Comparison of ENCODE assay signal across 10 cellular contexts in genomic region chr6:33692078-33692759, GRCh38. TPM values are rescaled to one million over a fixed set of nuclear protein-coding genes. Genes with fewer than 3 reads are reported as not detected.
A peak's percentile ranks its signal among the peaks of the same experiment; 100 is the strongest.
DNase-seq lines count a peak whose midpoint lies in the region; ATAC-seq, FAIRE-seq and TF ChIP-seq lines count a peak whose summit lies in the region.
"Had no signal": no experiment of that assay in that cellular context is flagged by ENCODE, and none has a peak within 500 bp of the region (broad histone marks: within the 10 kb centered on the region; RNA-seq: fewer than 3 reads in every experiment).

No MANE protein-coding gene starts in this region.

- WGBS in H1 (ENCODE audit: extremely low coverage in 1 of 2, insufficient coverage in 1 of 2, insufficient read length in 1 of 2, insufficient replicate concordance in 2 of 2, low coverage in 1 of 2, low lambda C conversion rate in 2 of 2, missing lambda C conversion rate in 1 of 2), 2 experiments, result 86% methylated on average over 12 of the region's 12 CpGs; no CpG with 5 or more reads in 1 of the 2 experiments

- TF ChIP-seq EP300 in H1 (IDR thresholded peaks at IDR 0.05; ENCODE audit: borderline replicate concordance in 1 of 2, low read depth in 2 of 2, low read length in 2 of 2), result no peak

- TF ChIP-seq CTCF in CD8-positive, alpha-beta T cell (IDR thresholded peaks at IDR 0.05), result no peak
- TF ChIP-seq CTCF in PC-3 (conservative IDR thresholded peaks at IDR 0.05; ENCODE audit: low read depth, low read length), result no peak
- TF ChIP-seq CTCF in H1 (IDR thresholded peaks at IDR 0.05; ENCODE audit: control extremely low read depth in 1 of 3, insufficient read depth in 1 of 3, low read depth in 1 of 3, low read length in 3 of 3), result no peak

- H3K56ac ChIP-seq in H1 (replicated peaks; ENCODE audit: insufficient read length, low read depth, low read length), result no peak overlapping the region

- no peak overlapping the region for H3K23ac ChIP-seq in H1 (ENCODE audit: insufficient read length)

- FAIRE-seq in H1 (lab: Jason Lieb, UNC), result no peak

- no peak overlapping the region for H2BK12ac ChIP-seq in H1 (ENCODE audit: low read depth, low read length)

- BruUV-seq in PC-3 (replicated peaks; lab: Mats Ljungman, UMichigan), result no TSS peak

- TF ChIP-seq RAD21 in H1 (IDR thresholded peaks at IDR 0.05 in 1 of 2, conservative IDR thresholded peaks at IDR 0.05 in 1 of 2; ENCODE audit: low read depth in 2 of 2, low read length in 2 of 2), result no peak

- H3K4me3 Mint-ChIP-seq in CD8-positive, alpha-beta T cell, result peak overlapping the region; percentile 29
- peak overlapping the region; percentile 16 to 82 (median 64) for H3K4me3 Mint-ChIP-seq in naive thymus-derived CD8-positive, alpha-beta T cell

- no peak overlapping the region for H4K8ac ChIP-seq in H1 (ENCODE audit: extremely low read depth, insufficient read depth, low read length)

- no peaks in the 10 kb centered on the region for H3K9me3 ChIP-seq in CD8-positive, alpha-beta T cell (ENCODE audit: low read length)
- no peaks in the 10 kb centered on the region for H3K9me3 ChIP-seq in PC-3 (ENCODE audit: low read length)
- H3K9me3 ChIP-seq in H1 (ENCODE audit: insufficient read depth in 2 of 2, low read depth in 1 of 2, low read length in 1 of 2), result no peaks in the 10 kb centered on the region
- H3K9me3 ChIP-seq: thyroid gland had no signal

- H3K79me2 ChIP-seq in PC-3 (ENCODE audit: low read length) (peaks cover 14% of the 10 kb centered on the region; the same call in 1 of the 2 replicates), H1 (ENCODE audit: control insufficient read depth in 1 of 2, insufficient read depth in 2 of 2, low read length in 2 of 2) (no peaks in the 10 kb centered on the region)

- no peak for ATAC-seq in CD8-positive, alpha-beta T cell
- ATAC-seq in PC-3, result 0 out of 2 replicates have a peak, but pooled peaks have one; percentile 5
- no peak for ATAC-seq in naive thymus-derived CD8-positive, alpha-beta T cell
- ATAC-seq in GM21619 (IDR thresholded peaks at IDR 0.05; ENCODE audit: unreplicated experiment), result no peak
- ATAC-seq in GM18517 (IDR thresholded peaks at IDR 0.05; ENCODE audit: unreplicated experiment), result no peak

- H3K4me1 Mint-ChIP-seq in CD8-positive, alpha-beta T cell (ENCODE audit: low read depth), result peaks cover 55% of the 10 kb centered on the region
- H3K4me1 Mint-ChIP-seq in naive thymus-derived CD8-positive, alpha-beta T cell, result peaks cover 26 to 63% (median 59%) of the 10 kb centered on the region in 4 donors

- H3K14ac ChIP-seq in H1 (ENCODE audit: insufficient read length), result no peak overlapping the region

- DNase-seq in CD8-positive, alpha-beta T cell, result no peak
- peak; percentile 38 for DNase-seq in PC-3
- DNase-seq in H1 (ENCODE audit: low read depth in 1 of 2, low spot score in 2 of 2), result no peak
- DNase-seq in naive thymus-derived CD8-positive, alpha-beta T cell, result peak in 1 of 10 donors; percentile 4
- DNase-seq in epidermal melanocyte (ENCODE audit: insufficient read length, low spot score), result no peak
- no peak for DNase-seq in stimulated activated naive CD4-positive, alpha-beta T cell (lab: John Stamatoyannopoulos, UW)
- DNase-seq: NCI-H1694 treated with DMSO at 0.1 percent for 48 hours, thyroid gland had no signal

- no peak overlapping the region for H3K4ac ChIP-seq in H1 (replicated peaks; ENCODE audit: insufficient read length, low read depth, low read length)

- H3K9ac ChIP-seq in PC-3 (ENCODE audit: low read length) (no peak overlapping the region), H1 (replicated peaks in 1 of 4; ENCODE audit: extremely low read depth in 1 of 4, low read depth in 3 of 4, low read length in 3 of 4) (no peak overlapping the region)

- no peak overlapping the region; the same call in 1 of the 2 replicates for H2BK5ac ChIP-seq in H1 (ENCODE audit: low read depth, low read length)

- H3K4me3 ChIP-seq in CD8-positive, alpha-beta T cell (ENCODE audit: low read depth, low read length), result no peak overlapping the region
- H3K4me3 ChIP-seq in PC-3 (ENCODE audit: low read length) (no peak overlapping the region), H1 (ENCODE audit: extremely low read depth in 1 of 4, insufficient read depth in 2 of 4, low read depth in 3 of 4, low read length in 4 of 4) (no peak overlapping the region)
- H3K4me3 ChIP-seq: thyroid gland had no signal

- no peak overlapping the region for H3K4me2 ChIP-seq in PC-3 (ENCODE audit: low read length)
- H3K4me2 ChIP-seq in H1 (ENCODE audit: insufficient read depth in 1 of 2, low read depth in 2 of 2, low read length in 2 of 2), result no peak overlapping the region

- H3K36me3 Mint-ChIP-seq in CD8-positive, alpha-beta T cell, result peaks cover 74% of the 10 kb centered on the region
- H3K36me3 Mint-ChIP-seq in naive thymus-derived CD8-positive, alpha-beta T cell, result peaks cover 0 to 37% (median 20%) of the 10 kb centered on the region in 3 donors

- peaks cover 56% of the 10 kb centered on the region for H3K4me1 ChIP-seq in CD8-positive, alpha-beta T cell (ENCODE audit: insufficient read depth, low read length)
- peaks cover 51% of the 10 kb centered on the region for H3K4me1 ChIP-seq in PC-3 (ENCODE audit: insufficient read depth, low read length)
- H3K4me1 ChIP-seq in H1 (replicated peaks in 1 of 4; ENCODE audit: control insufficient read depth in 3 of 4, insufficient read depth in 4 of 4, low read length in 3 of 4), result peaks cover 0 to 7% (median 1%) of the 10 kb centered on the region in 4 experiments; a peak in 4 of 7 replicates

- H3K23me2 ChIP-seq in H1 (ENCODE audit: low read depth, low read length), result no peaks in the 10 kb centered on the region

- CTCF ChIA-PET in CD8-positive, alpha-beta T cell (lab: Charles Lee), result interaction anchor here (1.7 to 1.8 kb wide), 2 partner anchors 105 kb away, joined by 6 to 7 read pairs; no protein-coding TSS in a partner anchor
- CTCF ChIA-PET in PC-3 (lab: Charles Lee), result interaction anchor here (0.6 kb wide), 1 partner anchor 19 kb away, joined by 3 read pairs; the partner anchor contains the start of gene UQCC2
- CTCF ChIA-PET in H1 (lab: Charles Lee; ENCODE audit: partially characterized antibody), result interaction anchor here (0.9 to 1.5 kb wide), 3 partner anchors 8 to 107 kb away, joined by 3 to 10 read pairs (median 3); partner anchors contain the start of gene UQCC2

- no peaks in the 10 kb centered on the region for H3K27me3 Mint-ChIP-seq in CD8-positive, alpha-beta T cell (ENCODE audit: low read depth)
- H3K27me3 Mint-ChIP-seq in naive thymus-derived CD8-positive, alpha-beta T cell, result no peaks in the 10 kb centered on the region

- peak overlapping the region; percentile 97 for H3K27ac Mint-ChIP-seq in CD8-positive, alpha-beta T cell
- peak overlapping the region; percentile 95 to 99 (median 97) for H3K27ac Mint-ChIP-seq in naive thymus-derived CD8-positive, alpha-beta T cell

- H2AK5ac ChIP-seq in H1 (ENCODE audit: low read depth, low read length), result no peak overlapping the region

- no peak overlapping the region for H2BK15ac ChIP-seq in H1 (ENCODE audit: low read length)

- H2BK120ac ChIP-seq in H1 (replicated peaks; ENCODE audit: low read depth, low read length), result no peak overlapping the region

- peak overlapping the region; percentile 61 for H3K27ac ChIP-seq in CD8-positive, alpha-beta T cell (ENCODE audit: low read depth, low read length)
- H3K27ac ChIP-seq in PC-3 (ENCODE audit: low read length) (no peak overlapping the region), H1 (ENCODE audit: low read depth, low read length) (no peak overlapping the region)
- H3K27ac ChIP-seq: thyroid gland had no signal

- H3K36me3 ChIP-seq in CD8-positive, alpha-beta T cell (ENCODE audit: insufficient read depth, low read length), result peaks cover 36% of the 10 kb centered on the region
- H3K36me3 ChIP-seq in PC-3 (ENCODE audit: low read depth, low read length) (peaks cover 47% of the 10 kb centered on the region), H1 (ENCODE audit: control insufficient read depth in 2 of 4, insufficient read depth in 4 of 4, low read length in 3 of 4) (peaks cover 23 to 54% (median 37%) of the 10 kb centered on the region in 4 experiments)

- no peak for TF ChIP-seq POLR2A in H1 (IDR thresholded peaks at IDR 0.05; ENCODE audit: control extremely low read depth in 1 of 2, low read depth in 2 of 2, low read length in 2 of 2)

- H2AFZ ChIP-seq in PC-3 (ENCODE audit: low read length), result no peak overlapping the region
- no peak overlapping the region for H2AFZ ChIP-seq in H1 (ENCODE audit: low read length)

- POLR2A ChIA-PET in CD8-positive, alpha-beta T cell (lab: Charles Lee), result interaction anchor here (1.0 to 2.4 kb wide), 2 partner anchors 9 to 110 kb away, joined by 3 to 10 read pairs; no protein-coding TSS in a partner anchor
- POLR2A ChIA-PET in PC-3 (lab: Charles Lee; ENCODE audit: unreplicated experiment), result no interaction called here
- POLR2A ChIA-PET in H1 (lab: Charles Lee; ENCODE audit: partially characterized antibody), result interaction anchor here (0.9 to 2.9 kb wide), 6 partner anchors 9 to 238 kb away, joined by 3 to 10 read pairs (median 4); partner anchors contain the start of genes ITPR3, UQCC2 and ZBTB9
- POLR2A ChIA-PET in naive thymus-derived CD8-positive, alpha-beta T cell (lab: Charles Lee), result interaction anchor here (1.2 to 3.1 kb wide), 4 partner anchors 21 to 348 kb away, joined by 3 to 25 read pairs (median 4); partner anchors contain the start of gene ITPR3

- intact Hi-C loops in CD8-positive, alpha-beta T cell (cut with DNase I, micrococcal nuclease), result loop anchor here (10.0 kb wide), 4 partner anchors 57 to 297 kb away; partner anchors contain the start of genes KIFC1 (in 1 of the 2), SYNGAP1 (in 1 of the 2) and ZBTB9 (in 1 of the 2)
- intact Hi-C loops in PC-3 (cut with micrococcal nuclease), result no loop called here

- no peaks in the 10 kb centered on the region for H4K20me1 ChIP-seq in PC-3 (ENCODE audit: low read length)
- H4K20me1 ChIP-seq in H1 (replicated peaks in 1 of 2; ENCODE audit: control insufficient read depth in 1 of 2, insufficient read depth in 2 of 2, low read length in 2 of 2), result peaks cover 7% of the 10 kb centered on the region in 2 experiments

- H2BK20ac ChIP-seq in H1 (ENCODE audit: low read length), result no peak overlapping the region

- H3K18ac ChIP-seq in H1 (ENCODE audit: extremely low read depth, low read length), result no peak overlapping the region

- no peaks in the 10 kb centered on the region for H3F3A ChIP-seq in PC-3 (ENCODE audit: low read length, unreplicated experiment)

- no peaks in the 10 kb centered on the region for H3K79me1 ChIP-seq in H1 (ENCODE audit: low read depth, low read length)

- no peaks in the 10 kb centered on the region for H3K27me3 ChIP-seq in CD8-positive, alpha-beta T cell (ENCODE audit: insufficient read depth, low read length)
- no peaks in the 10 kb centered on the region for H3K27me3 ChIP-seq in PC-3 (ENCODE audit: low read length)
- no peaks in the 10 kb centered on the region for H3K27me3 ChIP-seq in H1 (replicated peaks in 1 of 4; ENCODE audit: control insufficient read depth in 3 of 4, extremely low read depth in 1 of 4, insufficient read depth in 3 of 4, low read length in 3 of 4)
- H3K27me3 ChIP-seq: thyroid gland had no signal

- H4K91ac ChIP-seq in H1 (replicated peaks; ENCODE audit: insufficient read length, low read length), result no peak overlapping the region

- no peaks in the 10 kb centered on the region for H3K9me2 ChIP-seq in PC-3 (replicated peaks; ENCODE audit: low read length)

- no peak overlapping the region for H4K5ac ChIP-seq in H1 (ENCODE audit: insufficient read length, low read depth, low read length)

- no peaks in the 10 kb centered on the region for H3K9me3 Mint-ChIP-seq in CD8-positive, alpha-beta T cell
- no peaks in the 10 kb centered on the region for H3K9me3 Mint-ChIP-seq in naive thymus-derived CD8-positive, alpha-beta T cell

RNA-seq across cellular contexts. Expression of gene UQCC2, which starts 19.3 kb away (rescaled TPM):
- 1 to 10 TPM; 6.2 to 6.8 TPM for total RNA-seq in CD8-positive, alpha-beta T cell
- total RNA-seq in PC-3 (2014; rRNA removed), result 70.0 and 107 TPM in 2 replicates
- total RNA-seq in H1 (2021; fragmentation: NEBNext Ultra II Directional; extraction: Animal tissue kit (Norgen Biotek cat#: 25700)), result 104 and 107 TPM in 2 replicates
- polyA plus RNA-seq in H1 (2011; rRNA removed), result 44.1 and 52.1 TPM in 2 replicates
- polyA plus RNA-seq in H1 (2011; cell fraction: cytosol; rRNA removed), result 57.4 TPM
- polyA plus RNA-seq in H1 (2011; cell fraction: nucleus; rRNA removed), result 62.0 TPM
- 117 to 214 TPM (median 170 TPM) in 4 replicates for polyA plus RNA-seq in H1 (2012, experiment 1 of 2)
- 56.3 TPM for polyA plus RNA-seq in H1 (2012, experiment 2 of 2)
- 88.8 TPM for polyA plus RNA-seq in H1 (2013, experiment 1 of 2)
- polyA plus RNA-seq in H1 (2013, experiment 2 of 2), result 97.1 TPM
- 13.7 and 13.9 TPM in 2 replicates for polyA minus RNA-seq in H1 (2011; rRNA and poly(A)+ RNA removed)
- polyA minus RNA-seq in H1 (2011; cell fraction: cytosol; rRNA and poly(A)+ RNA removed), result 12.4 TPM
- 21.4 TPM for polyA minus RNA-seq in H1 (2011; cell fraction: nucleus; rRNA and poly(A)+ RNA removed)
- total RNA-seq in naive thymus-derived CD8-positive, alpha-beta T cell, result 10 to 100 TPM; 23.3 to 24.7 TPM
- 10 to 100 TPM; 44.4 to 57.7 (median 56.2) TPM for polyA plus RNA-seq in naive thymus-derived CD8-positive, alpha-beta T cell

RNA-seq across cellular contexts. Expression of gene IP6K3, which starts 54.5 kb away (rescaled TPM):
- not detected for total RNA-seq in CD8-positive, alpha-beta T cell
- total RNA-seq in PC-3 (2014; rRNA removed), result not detected in 2 replicates
- total RNA-seq in H1 (2021; fragmentation: NEBNext Ultra II Directional; extraction: Animal tissue kit (Norgen Biotek cat#: 25700)), result 0.22 and 0.23 TPM in 2 replicates
- 0.73 and 0.93 TPM in 2 replicates for polyA plus RNA-seq in H1 (2011; rRNA removed)
- 0.72 TPM for polyA plus RNA-seq in H1 (2011; cell fraction: cytosol; rRNA removed)
- 0.80 TPM for polyA plus RNA-seq in H1 (2011; cell fraction: nucleus; rRNA removed)
- 0.25 to 0.81 TPM (median 0.46 TPM) in 4 replicates for polyA plus RNA-seq in H1 (2012, experiment 1 of 2)
- 0.26 TPM for polyA plus RNA-seq in H1 (2012, experiment 2 of 2)
- polyA plus RNA-seq in H1 (2013, experiment 1 of 2), result 0.14 TPM
- 0.13 TPM for polyA plus RNA-seq in H1 (2013, experiment 2 of 2)
- polyA minus RNA-seq in H1 (2011; rRNA and poly(A)+ RNA removed), result 0.66 and 0.69 TPM in 2 replicates
- polyA minus RNA-seq in H1 (2011; cell fraction: cytosol; rRNA and poly(A)+ RNA removed), result not detected
- polyA minus RNA-seq in H1 (2011; cell fraction: nucleus; rRNA and poly(A)+ RNA removed), result 1.00 TPM
- total RNA-seq in naive thymus-derived CD8-positive, alpha-beta T cell, result not detected
- polyA plus RNA-seq in naive thymus-derived CD8-positive, alpha-beta T cell, result not detected
